ENCODE assay signal across 1 cellular context in the genomic region with DNA sequence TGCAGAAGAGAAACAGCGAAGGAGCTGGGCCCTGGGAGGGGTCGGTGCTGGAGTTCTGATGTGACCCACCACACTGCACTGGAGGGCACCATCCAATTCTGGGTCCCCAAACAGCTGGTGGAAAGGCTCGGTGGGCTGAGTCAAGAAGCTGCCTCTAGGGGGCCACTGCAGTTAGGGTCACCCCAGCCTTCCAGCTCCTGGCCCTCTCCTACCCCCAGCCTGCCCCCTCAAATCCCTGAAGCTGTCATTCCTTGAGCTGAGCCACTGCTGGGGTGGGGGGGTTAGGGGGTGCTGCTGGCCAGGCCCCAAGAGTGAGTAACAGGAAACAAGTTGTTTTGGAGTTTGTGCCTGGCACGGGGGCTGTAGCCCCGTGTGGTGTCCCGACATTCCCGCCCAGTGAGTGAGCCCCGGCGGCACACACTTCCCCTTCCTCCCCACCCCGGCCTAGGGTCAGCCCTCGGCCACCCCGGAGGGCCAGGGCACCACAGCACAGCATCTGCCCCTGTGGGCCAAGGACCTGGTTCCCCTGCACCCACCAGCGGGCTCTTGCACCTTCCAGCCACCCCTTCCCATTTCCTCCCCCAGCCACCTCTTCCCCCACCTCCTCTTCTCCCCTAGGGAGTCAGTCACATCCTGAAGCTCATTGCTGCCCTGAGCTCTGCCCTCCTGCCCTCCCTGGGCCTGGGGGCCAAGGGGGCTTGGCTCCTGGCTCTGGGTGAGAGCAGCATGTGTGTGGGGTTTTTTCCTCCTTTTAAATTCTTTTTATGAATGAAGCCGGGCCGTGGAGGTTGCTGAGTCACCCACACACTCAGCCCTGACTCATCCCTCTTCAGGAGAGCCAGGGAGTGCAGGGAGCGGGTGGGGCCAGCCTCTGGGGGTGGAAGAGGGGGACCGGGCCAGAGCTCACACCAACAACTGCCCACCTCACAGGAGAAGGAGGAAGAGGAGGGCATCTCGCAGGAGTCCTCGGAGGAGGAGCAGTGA.
A peak's percentile ranks its signal among the peaks of the same experiment; 100 is the strongest.
TF ChIP-seq lines count a peak whose summit lies in the region.

No MANE protein-coding gene starts in this region.

TF ChIP-seq in HepG2, 621 proteins besides CTCF, POLR2A, EP300 and RAD21 (continued from another document and continues in another):
- TF ChIP-seq DRAP1 (CRISPR knock-in tag; IDR thresholded peaks at IDR 0.05) (no peak), RFX5 (IDR thresholded peaks at IDR 0.05; ENCODE audit: low read depth, low read length) (no peak), HNRNPH1 (optimal IDR thresholded peaks at IDR 0.05; ENCODE audit: low read depth, low read length) (peak; percentile 37), ZMYM4 (CRISPR knock-in tag; IDR thresholded peaks at IDR 0.05) (no peak), SAP130 (CRISPR knock-in tag; IDR thresholded peaks at IDR 0.05; ENCODE audit: low read depth) (peak; percentile 59), MAFK (conservative IDR thresholded peaks at IDR 0.05 in 1 of 2, IDR thresholded peaks at IDR 0.05 in 1 of 2; ENCODE audit: low read length in 2 of 2) (0 out of 4 replicates have a peak, but pooled peaks have one; percentile 23 to 55), TFAP4 (IDR thresholded peaks at IDR 0.05; ENCODE audit: borderline replicate concordance, low read depth) (peak; percentile 40; the same call in 1 of the 2 replicates), BRD4 (CRISPR knock-in tag; IDR thresholded peaks at IDR 0.05) (no peak), RBFOX2 (IDR thresholded peaks at IDR 0.05; ENCODE audit: low read depth, low read length) (peak; percentile 58; the same call in 1 of the 2 replicates), TP53 (CRISPR knock-in tag; conservative IDR thresholded peaks at IDR 0.05) (no peak), HNRNPK (IDR thresholded peaks at IDR 0.05; ENCODE audit: low read depth, low read length, poor library complexity, severe bottlenecking) (peak; percentile 93), ZNF710 (CRISPR knock-in tag; IDR thresholded peaks at IDR 0.05; ENCODE audit: borderline replicate concordance) (no peak), ZBTB8A (CRISPR knock-in tag; IDR thresholded peaks at IDR 0.05; ENCODE audit: borderline replicate concordance, low read depth) (no peak), ZNF34 (CRISPR knock-in tag; IDR thresholded peaks at IDR 0.05; ENCODE audit: borderline replicate concordance) (no peak), RFXANK (CRISPR knock-in tag; IDR thresholded peaks at IDR 0.05) (no peak), TCF7 (IDR thresholded peaks at IDR 0.05; ENCODE audit: low read depth) (no peak), TEF (CRISPR knock-in tag; IDR thresholded peaks at IDR 0.05) (no peak), ATRX (CRISPR knock-in tag; IDR thresholded peaks at IDR 0.05; ENCODE audit: borderline replicate concordance) (no peak), ZFP37 (CRISPR knock-in tag; IDR thresholded peaks at IDR 0.05; ENCODE audit: borderline replicate concordance) (no peak), HOXD1 (CRISPR knock-in tag; IDR thresholded peaks at IDR 0.05) (no peak), ZNF557 (CRISPR knock-in tag; IDR thresholded peaks at IDR 0.05) (no peak), NFE2 (CRISPR knock-in tag; IDR thresholded peaks at IDR 0.05) (peak; percentile 84; the same call in 1 of the 2 replicates), KLF16 (CRISPR knock-in tag; IDR thresholded peaks at IDR 0.05) (no peak), MED1 (CRISPR knock-in tag; IDR thresholded peaks at IDR 0.05) (no peak), ZSCAN30 (CRISPR knock-in tag; IDR thresholded peaks at IDR 0.05) (no peak), ZSCAN29 (CRISPR knock-in tag; conservative IDR thresholded peaks at IDR 0.05) (no peak), U2AF2 (IDR thresholded peaks at IDR 0.05; ENCODE audit: low read depth, low read length) (no peak), NFE2L2 (IDR thresholded peaks at IDR 0.05; ENCODE audit: low read length) (peak; percentile 87), ZNF629 (CRISPR knock-in tag; conservative IDR thresholded peaks at IDR 0.05) (no peak), SRY (CRISPR knock-in tag; IDR thresholded peaks at IDR 0.05) (no peak), ZBTB26 (CRISPR knock-in tag; IDR thresholded peaks at IDR 0.05; ENCODE audit: borderline replicate concordance) (no peak), POLR2G (IDR thresholded peaks at IDR 0.05; ENCODE audit: low read depth, low read length) (0 out of 2 replicates have a peak, but pooled peaks have one; percentile 21), ZNF589 (CRISPR knock-in tag; conservative IDR thresholded peaks at IDR 0.05) (no peak), KDM6A (CRISPR knock-in tag; IDR thresholded peaks at IDR 0.05; ENCODE audit: low read depth) (no peak), ZSCAN12 (CRISPR knock-in tag; IDR thresholded peaks at IDR 0.05) (no peak), ZNF687 (CRISPR knock-in tag; IDR thresholded peaks at IDR 0.05) (peak; percentile 40), ZNF652 (CRISPR knock-in tag; IDR thresholded peaks at IDR 0.05; ENCODE audit: borderline replicate concordance, low read depth) (no peak)
- TF ChIP-seq, protein P1, sequence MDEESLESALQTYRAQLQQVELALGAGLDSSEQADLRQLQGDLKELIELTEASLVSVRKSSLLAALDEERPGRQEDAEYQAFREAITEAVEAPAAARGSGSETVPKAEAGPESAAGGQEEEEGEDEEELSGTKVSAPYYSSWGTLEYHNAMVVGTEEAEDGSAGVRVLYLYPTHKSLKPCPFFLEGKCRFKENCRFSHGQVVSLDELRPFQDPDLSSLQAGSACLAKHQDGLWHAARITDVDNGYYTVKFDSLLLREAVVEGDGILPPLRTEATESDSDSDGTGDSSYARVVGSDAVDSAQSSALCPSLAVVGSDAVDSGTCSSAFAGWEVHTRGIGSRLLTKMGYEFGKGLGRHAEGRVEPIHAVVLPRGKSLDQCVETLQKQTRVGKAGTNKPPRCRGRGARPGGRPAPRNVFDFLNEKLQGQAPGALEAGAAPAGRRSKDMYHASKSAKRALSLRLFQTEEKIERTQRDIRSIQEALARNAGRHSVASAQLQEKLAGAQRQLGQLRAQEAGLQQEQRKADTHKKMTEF (CRISPR knock-in tag; IDR thresholded peaks at IDR 0.05): no peak
- TF ChIP-seq, protein P2, sequence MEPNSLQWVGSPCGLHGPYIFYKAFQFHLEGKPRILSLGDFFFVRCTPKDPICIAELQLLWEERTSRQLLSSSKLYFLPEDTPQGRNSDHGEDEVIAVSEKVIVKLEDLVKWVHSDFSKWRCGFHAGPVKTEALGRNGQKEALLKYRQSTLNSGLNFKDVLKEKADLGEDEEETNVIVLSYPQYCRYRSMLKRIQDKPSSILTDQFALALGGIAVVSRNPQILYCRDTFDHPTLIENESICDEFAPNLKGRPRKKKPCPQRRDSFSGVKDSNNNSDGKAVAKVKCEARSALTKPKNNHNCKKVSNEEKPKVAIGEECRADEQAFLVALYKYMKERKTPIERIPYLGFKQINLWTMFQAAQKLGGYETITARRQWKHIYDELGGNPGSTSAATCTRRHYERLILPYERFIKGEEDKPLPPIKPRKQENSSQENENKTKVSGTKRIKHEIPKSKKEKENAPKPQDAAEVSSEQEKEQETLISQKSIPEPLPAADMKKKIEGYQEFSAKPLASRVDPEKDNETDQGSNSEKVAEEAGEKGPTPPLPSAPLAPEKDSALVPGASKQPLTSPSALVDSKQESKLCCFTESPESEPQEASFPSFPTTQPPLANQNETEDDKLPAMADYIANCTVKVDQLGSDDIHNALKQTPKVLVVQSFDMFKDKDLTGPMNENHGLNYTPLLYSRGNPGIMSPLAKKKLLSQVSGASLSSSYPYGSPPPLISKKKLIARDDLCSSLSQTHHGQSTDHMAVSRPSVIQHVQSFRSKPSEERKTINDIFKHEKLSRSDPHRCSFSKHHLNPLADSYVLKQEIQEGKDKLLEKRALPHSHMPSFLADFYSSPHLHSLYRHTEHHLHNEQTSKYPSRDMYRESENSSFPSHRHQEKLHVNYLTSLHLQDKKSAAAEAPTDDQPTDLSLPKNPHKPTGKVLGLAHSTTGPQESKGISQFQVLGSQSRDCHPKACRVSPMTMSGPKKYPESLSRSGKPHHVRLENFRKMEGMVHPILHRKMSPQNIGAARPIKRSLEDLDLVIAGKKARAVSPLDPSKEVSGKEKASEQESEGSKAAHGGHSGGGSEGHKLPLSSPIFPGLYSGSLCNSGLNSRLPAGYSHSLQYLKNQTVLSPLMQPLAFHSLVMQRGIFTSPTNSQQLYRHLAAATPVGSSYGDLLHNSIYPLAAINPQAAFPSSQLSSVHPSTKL (CRISPR knock-in tag; IDR thresholded peaks at IDR 0.05): 0 out of 2 replicates have a peak, but pooled peaks have one; percentile 11
- TF ChIP-seq, protein P3, sequence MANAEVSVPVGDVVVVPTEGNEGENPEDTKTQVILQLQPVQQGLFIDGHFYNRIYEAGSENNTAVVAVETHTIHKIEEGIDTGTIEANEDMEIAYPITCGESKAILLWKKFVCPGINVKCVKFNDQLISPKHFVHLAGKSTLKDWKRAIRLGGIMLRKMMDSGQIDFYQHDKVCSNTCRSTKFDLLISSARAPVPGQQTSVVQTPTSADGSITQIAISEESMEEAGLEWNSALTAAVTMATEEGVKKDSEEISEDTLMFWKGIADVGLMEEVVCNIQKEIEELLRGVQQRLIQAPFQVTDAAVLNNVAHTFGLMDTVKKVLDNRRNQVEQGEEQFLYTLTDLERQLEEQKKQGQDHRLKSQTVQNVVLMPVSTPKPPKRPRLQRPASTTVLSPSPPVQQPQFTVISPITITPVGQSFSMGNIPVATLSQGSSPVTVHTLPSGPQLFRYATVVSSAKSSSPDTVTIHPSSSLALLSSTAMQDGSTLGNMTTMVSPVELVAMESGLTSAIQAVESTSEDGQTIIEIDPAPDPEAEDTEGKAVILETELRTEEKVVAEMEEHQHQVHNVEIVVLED (CRISPR knock-in tag; IDR thresholded peaks at IDR 0.05; ENCODE audit: borderline replicate concordance): no peak
- TF ChIP-seq, protein P4, sequence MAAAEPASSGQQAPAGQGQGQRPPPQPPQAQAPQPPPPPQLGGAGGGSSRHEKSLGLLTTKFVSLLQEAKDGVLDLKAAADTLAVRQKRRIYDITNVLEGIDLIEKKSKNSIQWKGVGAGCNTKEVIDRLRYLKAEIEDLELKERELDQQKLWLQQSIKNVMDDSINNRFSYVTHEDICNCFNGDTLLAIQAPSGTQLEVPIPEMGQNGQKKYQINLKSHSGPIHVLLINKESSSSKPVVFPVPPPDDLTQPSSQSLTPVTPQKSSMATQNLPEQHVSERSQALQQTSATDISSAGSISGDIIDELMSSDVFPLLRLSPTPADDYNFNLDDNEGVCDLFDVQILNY (CRISPR knock-in tag; conservative IDR thresholded peaks at IDR 0.05): no peak
